ENCODE assay signal across 1 cellular context in the genomic region with DNA sequence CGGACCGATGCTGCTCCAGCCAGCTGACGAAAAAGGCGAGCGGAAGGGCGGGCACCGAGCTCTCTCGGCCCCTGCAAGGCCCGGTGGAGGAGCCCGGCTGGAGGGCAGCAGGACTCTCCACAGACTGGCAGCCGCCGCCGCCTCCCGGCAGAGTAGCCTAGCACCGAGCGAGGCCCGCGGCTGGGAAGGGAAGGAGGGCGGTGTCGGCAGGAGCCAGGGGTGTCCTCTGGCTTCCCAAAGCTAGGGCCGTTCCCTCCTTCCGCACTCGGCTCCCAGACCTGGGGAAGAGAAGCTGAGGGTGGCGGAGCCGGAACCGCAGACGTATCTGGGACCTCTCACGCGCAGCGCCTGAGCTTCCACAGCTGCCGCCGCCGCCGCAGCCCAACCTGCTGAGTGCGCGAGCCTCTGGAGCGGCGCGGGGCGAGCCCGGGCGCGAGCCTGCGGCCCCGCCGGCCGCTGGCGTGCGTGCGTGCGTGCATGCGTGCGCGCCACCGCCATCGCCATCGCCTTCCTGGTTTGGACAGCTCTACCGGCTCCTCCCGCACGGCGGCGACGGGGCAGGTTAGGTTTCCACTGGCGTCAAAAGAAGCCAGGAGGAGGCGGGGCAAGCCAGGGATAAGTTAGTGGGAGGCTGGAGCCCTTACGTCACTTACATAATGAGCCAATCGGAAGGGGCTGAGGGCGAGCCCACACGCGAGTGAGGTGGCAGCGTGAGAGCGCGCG.
TF ChIP-seq lines count a peak whose summit lies in the region.

Gene RAB6A (minus strand): TSS at position 395 of the 723 bp plus-strand sequence. CDS start 439 bp downstream, outside the sequence.

TF ChIP-seq in K562, 482 proteins besides CTCF, POLR2A, EP300 and RAD21 (continued from another document and continues in another):
- TF ChIP-seq, protein P1, sequence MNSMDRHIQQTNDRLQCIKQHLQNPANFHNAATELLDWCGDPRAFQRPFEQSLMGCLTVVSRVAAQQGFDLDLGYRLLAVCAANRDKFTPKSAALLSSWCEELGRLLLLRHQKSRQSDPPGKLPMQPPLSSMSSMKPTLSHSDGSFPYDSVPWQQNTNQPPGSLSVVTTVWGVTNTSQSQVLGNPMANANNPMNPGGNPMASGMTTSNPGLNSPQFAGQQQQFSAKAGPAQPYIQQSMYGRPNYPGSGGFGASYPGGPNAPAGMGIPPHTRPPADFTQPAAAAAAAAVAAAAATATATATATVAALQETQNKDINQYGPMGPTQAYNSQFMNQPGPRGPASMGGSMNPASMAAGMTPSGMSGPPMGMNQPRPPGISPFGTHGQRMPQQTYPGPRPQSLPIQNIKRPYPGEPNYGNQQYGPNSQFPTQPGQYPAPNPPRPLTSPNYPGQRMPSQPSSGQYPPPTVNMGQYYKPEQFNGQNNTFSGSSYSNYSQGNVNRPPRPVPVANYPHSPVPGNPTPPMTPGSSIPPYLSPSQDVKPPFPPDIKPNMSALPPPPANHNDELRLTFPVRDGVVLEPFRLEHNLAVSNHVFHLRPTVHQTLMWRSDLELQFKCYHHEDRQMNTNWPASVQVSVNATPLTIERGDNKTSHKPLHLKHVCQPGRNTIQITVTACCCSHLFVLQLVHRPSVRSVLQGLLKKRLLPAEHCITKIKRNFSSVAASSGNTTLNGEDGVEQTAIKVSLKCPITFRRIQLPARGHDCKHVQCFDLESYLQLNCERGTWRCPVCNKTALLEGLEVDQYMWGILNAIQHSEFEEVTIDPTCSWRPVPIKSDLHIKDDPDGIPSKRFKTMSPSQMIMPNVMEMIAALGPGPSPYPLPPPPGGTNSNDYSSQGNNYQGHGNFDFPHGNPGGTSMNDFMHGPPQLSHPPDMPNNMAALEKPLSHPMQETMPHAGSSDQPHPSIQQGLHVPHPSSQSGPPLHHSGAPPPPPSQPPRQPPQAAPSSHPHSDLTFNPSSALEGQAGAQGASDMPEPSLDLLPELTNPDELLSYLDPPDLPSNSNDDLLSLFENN (IDR thresholded peaks at IDR 0.05; ENCODE audit: low read depth in 2 of 2, low read length in 2 of 2), result 0 out of 4 replicates have a peak, but pooled peaks of 1 of the 2 experiments have one; percentile 22
- TF ChIP-seq, protein P2, sequence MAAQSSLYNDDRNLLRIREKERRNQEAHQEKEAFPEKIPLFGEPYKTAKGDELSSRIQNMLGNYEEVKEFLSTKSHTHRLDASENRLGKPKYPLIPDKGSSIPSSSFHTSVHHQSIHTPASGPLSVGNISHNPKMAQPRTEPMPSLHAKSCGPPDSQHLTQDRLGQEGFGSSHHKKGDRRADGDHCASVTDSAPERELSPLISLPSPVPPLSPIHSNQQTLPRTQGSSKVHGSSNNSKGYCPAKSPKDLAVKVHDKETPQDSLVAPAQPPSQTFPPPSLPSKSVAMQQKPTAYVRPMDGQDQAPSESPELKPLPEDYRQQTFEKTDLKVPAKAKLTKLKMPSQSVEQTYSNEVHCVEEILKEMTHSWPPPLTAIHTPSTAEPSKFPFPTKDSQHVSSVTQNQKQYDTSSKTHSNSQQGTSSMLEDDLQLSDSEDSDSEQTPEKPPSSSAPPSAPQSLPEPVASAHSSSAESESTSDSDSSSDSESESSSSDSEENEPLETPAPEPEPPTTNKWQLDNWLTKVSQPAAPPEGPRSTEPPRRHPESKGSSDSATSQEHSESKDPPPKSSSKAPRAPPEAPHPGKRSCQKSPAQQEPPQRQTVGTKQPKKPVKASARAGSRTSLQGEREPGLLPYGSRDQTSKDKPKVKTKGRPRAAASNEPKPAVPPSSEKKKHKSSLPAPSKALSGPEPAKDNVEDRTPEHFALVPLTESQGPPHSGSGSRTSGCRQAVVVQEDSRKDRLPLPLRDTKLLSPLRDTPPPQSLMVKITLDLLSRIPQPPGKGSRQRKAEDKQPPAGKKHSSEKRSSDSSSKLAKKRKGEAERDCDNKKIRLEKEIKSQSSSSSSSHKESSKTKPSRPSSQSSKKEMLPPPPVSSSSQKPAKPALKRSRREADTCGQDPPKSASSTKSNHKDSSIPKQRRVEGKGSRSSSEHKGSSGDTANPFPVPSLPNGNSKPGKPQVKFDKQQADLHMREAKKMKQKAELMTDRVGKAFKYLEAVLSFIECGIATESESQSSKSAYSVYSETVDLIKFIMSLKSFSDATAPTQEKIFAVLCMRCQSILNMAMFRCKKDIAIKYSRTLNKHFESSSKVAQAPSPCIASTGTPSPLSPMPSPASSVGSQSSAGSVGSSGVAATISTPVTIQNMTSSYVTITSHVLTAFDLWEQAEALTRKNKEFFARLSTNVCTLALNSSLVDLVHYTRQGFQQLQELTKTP (IDR thresholded peaks at IDR 0.05; ENCODE audit: low read depth in 1 of 2, partially characterized antibody in 2 of 2), result no peak
- TF ChIP-seq DACH1 (IDR thresholded peaks at IDR 0.05; ENCODE audit: partially characterized antibody) (no peak), KLF10 (CRISPR knock-in tag; IDR thresholded peaks at IDR 0.05) (no peak), ZNF184 (CRISPR knock-in tag; IDR thresholded peaks at IDR 0.05) (no peak), ZNF347 (CRISPR knock-in tag; IDR thresholded peaks at IDR 0.05; ENCODE audit: low read depth) (no peak), TBP (optimal IDR thresholded peaks at IDR 0.05; ENCODE audit: low read depth, low read length) (peak; percentile 27), ZNF699 (CRISPR knock-in tag; IDR thresholded peaks at IDR 0.05; ENCODE audit: insufficient replicate concordance) (no peak), THAP7 (CRISPR knock-in tag; IDR thresholded peaks at IDR 0.05) (no peak), MAZ (CRISPR knock-in tag; conservative IDR thresholded peaks at IDR 0.05 in 1 of 2, IDR thresholded peaks at IDR 0.05 in 1 of 2) (peak in 1 of 2 experiments; percentile 76; a peak in 2 of 4 replicates), NFIX (CRISPR knock-in tag; IDR thresholded peaks at IDR 0.05; ENCODE audit: low read depth) (no peak), ZNF354B (CRISPR knock-in tag; IDR thresholded peaks at IDR 0.05) (no peak), SREBF1 (IDR thresholded peaks at IDR 0.05; ENCODE audit: borderline replicate concordance, low read depth, low read length) (0 out of 2 replicates have a peak, but pooled peaks have one; percentile 30), ZNF318 (IDR thresholded peaks at IDR 0.05; ENCODE audit: borderline replicate concordance in 1 of 2, low read depth in 1 of 2) (no peak), SNRNP70 (optimal IDR thresholded peaks at IDR 0.05; ENCODE audit: low read depth, low read length) (no peak), PCBP1 (IDR thresholded peaks at IDR 0.05; ENCODE audit: low read depth, low read length, poor library complexity, severe bottlenecking) (no peak), SIX5 (IDR thresholded peaks at IDR 0.05; ENCODE audit: borderline replicate concordance in 1 of 2, insufficient read depth in 1 of 2, low read depth in 1 of 2, low read length in 2 of 2) (no peak; a peak in 1 of 4 replicates), FOXJ3 (CRISPR knock-in tag; IDR thresholded peaks at IDR 0.05) (no peak), ZNF232 (CRISPR knock-in tag; IDR thresholded peaks at IDR 0.05) (0 out of 2 replicates have a peak, but pooled peaks have one; percentile 9), HNRNPL (IDR thresholded peaks at IDR 0.05; ENCODE audit: low read depth, low read length) (no peak), BDP1 (IDR thresholded peaks at IDR 0.05; ENCODE audit: insufficient read depth, insufficient read length) (no peak), SIN3B (IDR thresholded peaks at IDR 0.05; ENCODE audit: low read depth) (peak; percentile 39; the same call in 1 of the 2 replicates), FOXA3 (CRISPR knock-in tag; conservative IDR thresholded peaks at IDR 0.05 in 1 of 2, IDR thresholded peaks at IDR 0.05 in 1 of 2) (0 out of 4 replicates have a peak, but pooled peaks of 1 of the 2 experiments have one; percentile 20), ATF1 (CRISPR knock-in tag; IDR thresholded peaks at IDR 0.05) (0 out of 2 replicates have a peak, but pooled peaks have one; percentile 40), ATF1 (tag; IDR thresholded peaks at IDR 0.05) (peak; percentile 98), GMEB1 (CRISPR knock-in tag; IDR thresholded peaks at IDR 0.05) (peak; percentile 99)
- TF ChIP-seq, protein P3, sequence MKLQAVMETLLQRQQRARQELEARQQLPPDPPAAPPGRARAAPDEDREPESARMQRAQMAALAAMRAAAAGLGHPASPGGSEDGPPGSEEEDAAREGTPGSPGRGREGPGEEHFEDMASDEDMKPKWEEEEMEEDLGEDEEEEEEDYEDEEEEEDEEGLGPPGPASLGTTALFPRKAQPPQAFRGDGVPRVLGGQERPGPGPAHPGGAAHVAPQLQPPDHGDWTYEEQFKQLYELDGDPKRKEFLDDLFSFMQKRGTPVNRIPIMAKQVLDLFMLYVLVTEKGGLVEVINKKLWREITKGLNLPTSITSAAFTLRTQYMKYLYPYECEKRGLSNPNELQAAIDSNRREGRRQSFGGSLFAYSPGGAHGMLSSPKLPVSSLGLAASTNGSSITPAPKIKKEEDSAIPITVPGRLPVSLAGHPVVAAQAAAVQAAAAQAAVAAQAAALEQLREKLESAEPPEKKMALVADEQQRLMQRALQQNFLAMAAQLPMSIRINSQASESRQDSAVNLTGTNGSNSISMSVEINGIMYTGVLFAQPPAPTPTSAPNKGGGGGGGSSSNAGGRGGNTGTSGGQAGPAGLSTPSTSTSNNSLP (IDR thresholded peaks at IDR 0.05; ENCODE audit: borderline replicate concordance, low read depth, low read length), result no peak
- TF ChIP-seq, protein P4, sequence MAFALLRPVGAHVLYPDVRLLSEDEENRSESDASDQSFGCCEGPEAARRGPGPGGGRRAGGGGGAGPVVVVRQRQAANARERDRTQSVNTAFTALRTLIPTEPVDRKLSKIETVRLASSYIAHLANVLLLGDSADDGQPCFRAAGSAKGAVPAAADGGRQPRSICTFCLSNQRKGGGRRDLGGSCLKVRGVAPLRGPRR (CRISPR knock-in tag; IDR thresholded peaks at IDR 0.05), result no peak
